Comparison of ENCODE assay signal across 14 cellular contexts in the genomic region with DNA sequence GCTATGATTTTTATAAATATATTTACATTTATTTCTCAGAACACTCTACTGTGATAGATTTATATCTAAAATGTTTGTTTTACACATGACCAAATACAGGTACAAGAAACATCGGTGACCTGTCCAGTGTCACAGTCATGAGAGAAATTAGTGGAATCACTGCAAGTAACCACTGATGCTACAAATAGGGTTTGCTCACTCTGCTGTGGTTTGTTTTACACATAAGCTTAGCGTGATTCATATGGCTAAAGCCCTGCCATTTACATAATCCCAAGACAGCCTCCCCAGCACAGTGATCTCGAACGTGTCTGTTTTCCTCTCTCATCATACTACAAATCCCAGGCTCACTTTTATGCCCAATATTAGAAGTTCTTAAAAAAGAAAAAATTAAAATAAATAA. TPM values are rescaled to one million over a fixed set of nuclear protein-coding genes. Genes with fewer than 3 reads are reported as not detected.
"Had no signal": no experiment of that assay in that cellular context is flagged by ENCODE, and none has a peak within 500 bp of the region (broad histone marks: within the 10 kb centered on the region; RNA-seq: fewer than 3 reads in every experiment).

No MANE protein-coding gene starts in this region.

RNA-seq across cellular contexts. Expression of a gene that starts 6.1 kb away (rescaled TPM):
- total RNA-seq: activated CD8-positive, alpha-beta T cell treated with anti-CD3 and anti-CD28 coated beads, Interleukin-2, amount 10 ng/mL, durations not matched to agents 7 days and 5 days; activated T-helper 1 cell treated with anti-CD3 and anti-CD28 coated beads, Interleukin-12 subunit alpha, Interleukin-12 subunit beta, Interleukin-2, Interleukin-4 antibody, amounts not matched to agents 30 ng/mL and 10 ng/mL and 1 ng/mL, durations not matched to agents 14 hours and 24 hours and 36 hours; aorta; cardiac muscle cell; cerebellum; heart right ventricle; left colon; lower leg skin; mononuclear cell; pulmonary artery endothelial cell; T-helper 2 cell treated with Interferon-gamma antibody and Interleukin-4, amounts not matched to agents 100 ng/mL and 5 ng/mL, for 36 hours; ureter had no signal
- polyA plus RNA-seq: heart right ventricle, keratinocyte, neural cell had no signal

RNA-seq across cellular contexts. Expression of a gene that starts 34.2 kb away (rescaled TPM):
- total RNA-seq: activated CD8-positive, alpha-beta T cell treated with anti-CD3 and anti-CD28 coated beads, Interleukin-2, amount 10 ng/mL, durations not matched to agents 7 days and 5 days; activated T-helper 1 cell treated with anti-CD3 and anti-CD28 coated beads, Interleukin-12 subunit alpha, Interleukin-12 subunit beta, Interleukin-2, Interleukin-4 antibody, amounts not matched to agents 30 ng/mL and 10 ng/mL and 1 ng/mL, durations not matched to agents 14 hours and 24 hours and 36 hours; cardiac muscle cell; cerebellum; heart right ventricle; mononuclear cell; pulmonary artery endothelial cell; T-helper 2 cell treated with Interferon-gamma antibody and Interleukin-4, amounts not matched to agents 100 ng/mL and 5 ng/mL, for 36 hours; ureter had no signal
- polyA plus RNA-seq: heart right ventricle, keratinocyte, neural cell had no signal
